1 cellular context compared by ENCODE assay signal in genomic region chr13:32585625-32586021, GRCh38.
TF ChIP-seq lines count a peak whose summit lies in the region.

No MANE protein-coding gene starts in this region.

TF ChIP-seq in A549, 52 proteins besides CTCF, POLR2A, EP300 and RAD21 (continued from another document):
- no peak for TF ChIP-seq ATOH8 (CRISPR knock-in tag; IDR thresholded peaks at IDR 0.05; ENCODE audit: low read depth)
